ENCODE assay signal across 1 cellular context in the genomic region with DNA sequence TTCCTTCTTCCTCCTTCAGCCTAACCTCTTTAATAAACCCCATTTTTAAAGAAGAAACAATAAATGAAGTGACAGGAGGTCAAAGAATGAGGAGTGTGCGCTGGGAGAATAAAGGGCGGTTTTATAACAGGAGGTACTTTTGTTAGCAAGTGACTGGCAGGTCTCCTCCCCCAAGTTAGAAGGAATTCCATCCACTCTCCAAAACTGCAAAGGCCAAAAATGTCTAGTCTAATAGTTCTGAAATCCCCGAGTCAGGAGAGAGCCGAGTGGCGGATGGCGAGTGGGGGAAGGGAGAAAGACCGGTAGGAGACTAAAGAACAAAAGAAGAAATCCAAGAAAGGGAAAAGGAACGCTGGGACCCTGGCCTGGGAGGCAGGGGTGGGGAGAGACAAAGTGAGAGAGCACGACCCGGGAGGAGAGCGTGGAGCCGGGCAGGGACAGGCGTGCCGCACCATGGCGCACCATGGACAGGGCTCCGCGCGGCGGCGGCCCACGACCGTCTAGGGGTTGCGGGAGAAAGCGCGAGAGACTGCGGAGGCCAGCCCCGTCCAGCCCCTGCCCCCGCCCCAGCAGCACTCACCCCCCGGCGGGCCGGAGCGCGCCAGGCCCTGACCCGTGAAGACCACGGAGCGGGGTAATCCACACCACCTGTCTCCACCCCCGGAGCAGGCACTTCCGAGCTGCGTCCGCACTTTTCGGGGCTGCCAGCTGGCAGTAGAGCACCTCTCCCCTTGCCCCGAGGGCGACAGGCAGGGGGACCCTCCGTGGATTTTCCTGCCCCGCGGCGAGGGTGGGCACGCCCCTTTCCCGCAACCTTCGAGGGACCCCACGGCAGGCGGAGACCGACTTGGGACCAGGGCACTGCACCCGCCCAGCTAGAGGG.
TF ChIP-seq lines count a peak whose summit lies in the region.

No MANE protein-coding gene starts in this region.

TF ChIP-seq in GM23338, 12 proteins besides CTCF, POLR2A, EP300 and RAD21 (continued from another document):
- TF ChIP-seq, protein P1, sequence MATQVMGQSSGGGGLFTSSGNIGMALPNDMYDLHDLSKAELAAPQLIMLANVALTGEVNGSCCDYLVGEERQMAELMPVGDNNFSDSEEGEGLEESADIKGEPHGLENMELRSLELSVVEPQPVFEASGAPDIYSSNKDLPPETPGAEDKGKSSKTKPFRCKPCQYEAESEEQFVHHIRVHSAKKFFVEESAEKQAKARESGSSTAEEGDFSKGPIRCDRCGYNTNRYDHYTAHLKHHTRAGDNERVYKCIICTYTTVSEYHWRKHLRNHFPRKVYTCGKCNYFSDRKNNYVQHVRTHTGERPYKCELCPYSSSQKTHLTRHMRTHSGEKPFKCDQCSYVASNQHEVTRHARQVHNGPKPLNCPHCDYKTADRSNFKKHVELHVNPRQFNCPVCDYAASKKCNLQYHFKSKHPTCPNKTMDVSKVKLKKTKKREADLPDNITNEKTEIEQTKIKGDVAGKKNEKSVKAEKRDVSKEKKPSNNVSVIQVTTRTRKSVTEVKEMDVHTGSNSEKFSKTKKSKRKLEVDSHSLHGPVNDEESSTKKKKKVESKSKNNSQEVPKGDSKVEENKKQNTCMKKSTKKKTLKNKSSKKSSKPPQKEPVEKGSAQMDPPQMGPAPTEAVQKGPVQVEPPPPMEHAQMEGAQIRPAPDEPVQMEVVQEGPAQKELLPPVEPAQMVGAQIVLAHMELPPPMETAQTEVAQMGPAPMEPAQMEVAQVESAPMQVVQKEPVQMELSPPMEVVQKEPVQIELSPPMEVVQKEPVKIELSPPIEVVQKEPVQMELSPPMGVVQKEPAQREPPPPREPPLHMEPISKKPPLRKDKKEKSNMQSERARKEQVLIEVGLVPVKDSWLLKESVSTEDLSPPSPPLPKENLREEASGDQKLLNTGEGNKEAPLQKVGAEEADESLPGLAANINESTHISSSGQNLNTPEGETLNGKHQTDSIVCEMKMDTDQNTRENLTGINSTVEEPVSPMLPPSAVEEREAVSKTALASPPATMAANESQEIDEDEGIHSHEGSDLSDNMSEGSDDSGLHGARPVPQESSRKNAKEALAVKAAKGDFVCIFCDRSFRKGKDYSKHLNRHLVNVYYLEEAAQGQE (IDR thresholded peaks at IDR 0.05; ENCODE audit: unreplicated experiment), result peak; percentile 64
